21 cellular contexts compared by ENCODE assay signal in the genomic region with DNA sequence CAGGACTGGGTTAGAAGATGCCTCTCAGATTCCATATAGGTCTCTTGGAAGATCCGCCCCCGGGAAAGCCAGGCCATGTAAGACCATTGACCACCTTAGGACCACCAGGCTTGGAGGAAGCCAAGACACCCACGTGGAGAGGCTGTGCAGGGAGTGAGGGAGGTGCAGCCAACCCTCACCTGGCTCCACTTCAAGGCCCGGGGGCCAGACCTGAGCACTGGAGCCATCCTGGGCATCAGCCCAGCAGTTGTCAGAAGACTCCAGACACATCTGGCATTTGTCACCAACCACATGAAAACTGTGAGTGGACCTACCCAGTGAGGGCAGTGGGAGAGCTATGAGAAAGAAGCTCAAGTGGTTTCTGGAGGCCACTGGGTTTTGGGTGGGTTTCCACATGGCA.
"Had no signal": no experiment of that assay in that cellular context is flagged by ENCODE, and none has a peak within 500 bp of the region (broad histone marks: within the 10 kb centered on the region; RNA-seq: fewer than 3 reads in every experiment).

No MANE protein-coding gene starts in this region.

- H2AFZ ChIP-seq: hepatocyte had no signal

- H3K27me3 Mint-ChIP-seq: effector memory CD8-positive, alpha-beta T cell had no signal

- H3K27ac Mint-ChIP-seq: effector memory CD8-positive, alpha-beta T cell; natural killer cell had no signal

- H3K9me3 Mint-ChIP-seq: effector memory CD8-positive, alpha-beta T cell; natural killer cell had no signal

- H3K9me3 ChIP-seq: left lung, lower lobe of right lung, ovary, right lobe of liver, thoracic aorta, transverse colon, vagina had no signal

- H3K4me1 ChIP-seq: left lung, lower lobe of right lung, right lobe of liver, transverse colon, vagina had no signal

- H3K4me2 ChIP-seq: hepatocyte had no signal

- H3K4me3 Mint-ChIP-seq: effector memory CD8-positive, alpha-beta T cell; natural killer cell had no signal

- H3K4me3 ChIP-seq: hepatocyte, left lung, lower lobe of right lung, ovary, right lobe of liver, thoracic aorta, transverse colon, vagina had no signal

- H3K27me3 ChIP-seq: hepatocyte, ovary, right lobe of liver, transverse colon, vagina had no signal

- DNase-seq: cerebellar nuclear complex; cortex of kidney; effector memory CD8-positive, alpha-beta T cell; kidney; left lung; lower lobe of right lung; natural killer cell; occipital lobe; ovary; retina; right lobe of liver; small intestine; stimulated activated CD4-positive, alpha-beta T cell treated with anti-CD3 and anti-CD28 coated beads, Interleukin-15, amount 100 ng/mL, for 24 hours; stimulated activated CD4-positive, alpha-beta T cell treated with anti-CD3 and anti-CD28 coated beads, Interleukin-2, amount 100 ng/mL, for 48 hours; stimulated activated naive CD4-positive, alpha-beta T cell treated with Interleukin-2 at 50 U/mL for 16 hours; transverse colon had no signal

- H3K79me2 ChIP-seq: hepatocyte had no signal

- FAIRE-seq: endometrium, frontal cortex, kidney, small intestine had no signal

- H3K36me3 ChIP-seq: left lung, lower lobe of right lung, ovary, right lobe of liver, thoracic aorta, transverse colon, vagina had no signal

- H3K36me3 Mint-ChIP-seq: natural killer cell had no signal

- H3K27ac ChIP-seq: hepatocyte, left lung, lower lobe of right lung, ovary, right lobe of liver, thoracic aorta, transverse colon, vagina had no signal

- ATAC-seq: effector memory CD8-positive, alpha-beta T cell; left lung; right lobe of liver had no signal
